ENCODE assay signal across 8 cellular contexts in genomic region chr7:155299539-155300202, GRCh38.
A peak's percentile ranks its signal among the peaks of the same experiment; 100 is the strongest.
DNase-seq lines count a peak whose midpoint lies in the region; ATAC-seq lines count a peak whose summit lies in the region.

No MANE protein-coding gene starts in this region.

- no peaks in the 10 kb centered on the region for H3K27me3 Mint-ChIP-seq in activated naive CD8-positive, alpha-beta T cell

- DNase-seq in CD1c-positive myeloid dendritic cell (ENCODE audit: extremely low spot score) (peak; percentile 42), OCI-M2 (lab: John Stamatoyannopoulos, UW; ENCODE audit: unreplicated experiment) (no peak), NCI-H2196 (lab: John Stamatoyannopoulos, UW; ENCODE audit: unreplicated experiment) (no peak)

- H3K4me1 ChIP-seq in iPS-18a (ENCODE audit: control insufficient read depth, low read depth, low read length), result peaks cover 26% of the 10 kb centered on the region
- peaks cover 24% of the 10 kb centered on the region for H3K4me1 ChIP-seq in stomach smooth muscle (ENCODE audit: control insufficient read depth, insufficient read depth, low read length)

- no peaks in the 10 kb centered on the region for H3K27me3 ChIP-seq in iPS-18a (ENCODE audit: control insufficient read depth, insufficient read depth, low read length)
- H3K27me3 ChIP-seq in stomach smooth muscle (ENCODE audit: control insufficient read depth in 1 of 2, insufficient read depth in 2 of 2, low read length in 2 of 2), result no peaks in the 10 kb centered on the region

- H3K9me3 ChIP-seq in iPS-18a (ENCODE audit: control insufficient read depth, low read depth, low read length) (no peaks in the 10 kb centered on the region), stomach smooth muscle (ENCODE audit: control insufficient read depth in 2 of 2, low read length in 2 of 2) (no peaks in the 10 kb centered on the region)

- H3K9me3 Mint-ChIP-seq in activated naive CD8-positive, alpha-beta T cell (ENCODE audit: low read depth), result no peaks in the 10 kb centered on the region

- peak; percentile 15 for ATAC-seq in HG02943 (IDR thresholded peaks at IDR 0.05; ENCODE audit: low read depth, unreplicated experiment)
- ATAC-seq in GM18520 (IDR thresholded peaks at IDR 0.05; ENCODE audit: unreplicated experiment), result no peak

- H3K4me3 ChIP-seq in iPS-18a (ENCODE audit: low read length) (peak overlapping the region; percentile 86), stomach smooth muscle (ENCODE audit: low read length in 2 of 2) (peak overlapping the region; percentile 82 to 84)

- H3K36me3 ChIP-seq in iPS-18a (ENCODE audit: control insufficient read depth, low read depth, low read length) (peaks cover 48% of the 10 kb centered on the region), stomach smooth muscle (ENCODE audit: control insufficient read depth in 2 of 2, insufficient read depth in 2 of 2, low read length in 2 of 2) (peaks cover 7 to 15% of the 10 kb centered on the region in 2 donors)

- no peak overlapping the region for H3K27ac ChIP-seq in iPS-18a (ENCODE audit: low read length)
- peak overlapping the region; percentile 66 for H3K27ac ChIP-seq in stomach smooth muscle (ENCODE audit: low read length)

- H3K4me3 Mint-ChIP-seq in activated naive CD8-positive, alpha-beta T cell, result peak overlapping the region; percentile 88

- peaks cover 4% of the 10 kb centered on the region for H3K36me3 Mint-ChIP-seq in activated naive CD8-positive, alpha-beta T cell

- H3K4me1 Mint-ChIP-seq in activated naive CD8-positive, alpha-beta T cell (ENCODE audit: low read depth), result peaks cover 47% of the 10 kb centered on the region

- H3K9ac ChIP-seq in iPS-18a (ENCODE audit: low read length), result peak overlapping the region; percentile 44
- H3K9ac ChIP-seq in stomach smooth muscle (ENCODE audit: low read length in 2 of 2), result peak overlapping the region; percentile 34 to 71

- H3K27ac Mint-ChIP-seq in activated naive CD8-positive, alpha-beta T cell, result peak overlapping the region; percentile 96
